7 cellular contexts compared by ENCODE assay signal in genomic region chr13:27813826-27814225, GRCh38. TPM values are rescaled to one million over a fixed set of nuclear protein-coding genes. Genes with fewer than 3 reads are reported as not detected.
"Had no signal": no experiment of that assay in that cellular context is flagged by ENCODE, and none has a peak within 500 bp of the region (broad histone marks: within the 10 kb centered on the region; RNA-seq: fewer than 3 reads in every experiment).

No MANE protein-coding gene starts in this region.

- H2AFZ ChIP-seq: GM23338 had no signal

- H3K27ac Mint-ChIP-seq: GM23338, H9 had no signal

- H3K9me3 Mint-ChIP-seq: GM23338 had no signal

- ATAC-seq: GM23338, K562 had no signal

- H3K4me2 ChIP-seq: GM23338 had no signal

- DNase-seq: H9, HCEC 1CT, IMR-90 had no signal

- H3K4me3 ChIP-seq: GM23338, K562 had no signal

- H3K4me3 Mint-ChIP-seq: GM23338, H9 had no signal

RNA-seq across cellular contexts. Expression of gene GSX1, which starts 21.5 kb away (rescaled TPM):
- total RNA-seq: GM23338, H1, H9, HT-29, IMR-90, K562 had no signal
- polyA plus RNA-seq: GM23338, H1, IMR-90, K562 had no signal
